Comparison of ENCODE assay signal across 18 cellular contexts in the genomic region with DNA sequence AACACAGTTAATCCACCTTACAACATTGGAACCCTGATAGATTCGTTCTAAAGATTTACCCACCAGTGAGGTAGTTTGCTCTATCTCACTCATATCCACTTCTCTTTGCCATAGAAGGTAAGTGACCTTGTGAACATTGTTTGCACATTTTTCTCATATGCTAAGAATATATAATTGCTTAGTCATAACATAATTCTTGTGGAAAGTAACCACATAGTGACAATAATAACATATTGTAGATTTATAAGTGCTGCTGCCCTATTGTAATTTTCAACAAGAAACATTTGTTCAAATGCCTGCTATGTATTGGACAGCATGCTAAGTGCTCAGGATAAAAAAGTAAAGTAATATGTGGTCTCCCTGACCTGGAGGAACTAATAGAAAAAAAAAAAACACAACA.
A peak's percentile ranks its signal among the peaks of the same experiment; 100 is the strongest.
DNase-seq lines count a peak whose midpoint lies in the region; ATAC-seq and TF ChIP-seq lines count a peak whose summit lies in the region.
"Had no signal": no experiment of that assay in that cellular context is flagged by ENCODE, and none has a peak within 500 bp of the region (broad histone marks: within the 10 kb centered on the region; RNA-seq: fewer than 3 reads in every experiment).

No MANE protein-coding gene starts in this region.

- H3K4me3 ChIP-seq in fibroblast of the aortic adventitia (ENCODE audit: low read depth, low read length): no peak overlapping the region
- H3K4me3 ChIP-seq: BLaER1 treated with 17β-estradiol and CSF1 and Interleukin-3, amounts not matched to agents 10 nM and 100 nM; left lung; MG63; suprapubic skin had no signal

- no peak for TF ChIP-seq CTCF in fibroblast of the aortic adventitia (IDR thresholded peaks at IDR 0.05; ENCODE audit: insufficient read depth, low read length)
- no peak for TF ChIP-seq CTCF in omental fat pad (IDR thresholded peaks at IDR 0.05)

- DNase-seq in ELR (ENCODE audit: low read depth) (peak; percentile 72), HCEC 1CT (peak; percentile 88), NCI-H69 (lab: John Stamatoyannopoulos, UW) (peak; percentile 16), fibroblast of the aortic adventitia (ENCODE audit: low read depth) (peak; percentile 43), omental fat pad (ENCODE audit: low spot score) (no peak), inferior parietal cortex (ENCODE audit: extremely low spot score) (no peak), T-helper 1 cell (no peak)
- no peak for DNase-seq in activated CD4-positive, alpha-beta T cell treated with anti-CD3 and anti-CD28 coated beads, Interleukin-2, amount 50 U/mL, for 4 hours
- DNase-seq: activated T-cell treated with anti-CD3 and anti-CD28 coated beads, Interleukin-2, amount 50 U/mL, for 1 hour; cortex of kidney; DND-41; GOT3; left lung; MG63; NCI-H82; T-helper 17 cell had no signal

- ATAC-seq in omental fat pad (ENCODE audit: low FRiP score): no peak
- ATAC-seq: left lung, T-helper 17 cell had no signal

Comparison
In these comparisons a context has a peak if more than half of its experiments do, and no peak if none do; other contexts are left out.
1. DNase-seq: peak in ELR (single experiment), HCEC 1CT (single experiment), NCI-H69 (single experiment) and fibroblast of the aortic adventitia (single experiment); none in omental fat pad (single experiment), activated CD4-positive, alpha-beta T cell treated with anti-CD3 and anti-CD28 coated beads, Interleukin-2, amount 50 U/mL, for 4 hours (0 of 2), inferior parietal cortex (single experiment) and T-helper 1 cell (0 of 5).